19 cellular contexts compared by ENCODE assay signal in genomic region chr9:17081814-17082213, GRCh38. TPM values are rescaled to one million over a fixed set of nuclear protein-coding genes. Genes with fewer than 3 reads are reported as not detected.
DNase-seq lines count a peak whose midpoint lies in the region; ATAC-seq and TF ChIP-seq lines count a peak whose summit lies in the region.
"Had no signal": no experiment of that assay in that cellular context is flagged by ENCODE, and none has a peak within 500 bp of the region (broad histone marks: within the 10 kb centered on the region; RNA-seq: fewer than 3 reads in every experiment).

No MANE protein-coding gene starts in this region.

- DNase-seq in choroid plexus epithelial cell (ENCODE audit: low read depth) (peak; percentile 14), type B pancreatic cell (ENCODE audit: extremely low spot score, unreplicated experiment) (no peak), NCI-H2227 treated with DMSO at 0.1 percent for 48 hours (lab: John Stamatoyannopoulos, UW) (no peak)
- DNase-seq in activated effector memory CD4-positive, alpha-beta T cell treated with Interleukin-2 at 50 U/mL for 16 hours, result no peak
- DNase-seq: Calu3; CD8-positive, alpha-beta T cell; Karpas-422; MG63; NCI-H1048; NCI-H1436 treated with DMSO at 0.1 percent for 48 hours; NCI-H2029; NCI-H2171 treated with DMSO at 0.1 percent for 48 hours; SHP77 had no signal

- H3K9me2 ChIP-seq in Loucy (replicated peaks; ENCODE audit: low read depth, low read length), result no peaks in the 10 kb centered on the region

- no peaks in the 10 kb centered on the region for H4K20me1 ChIP-seq in Loucy (ENCODE audit: insufficient read depth, low read length, poor library complexity, severe bottlenecking)
- H4K20me1 ChIP-seq: BLaER1 treated with 17β-estradiol and CSF1 and Interleukin-3, amounts not matched to agents 10 nM and 100 nM had no signal

- ATAC-seq in HG03159 (IDR thresholded peaks at IDR 0.05; ENCODE audit: unreplicated experiment), result no peak
- ATAC-seq: CD8-positive, alpha-beta T cell; GM12878; HCT116 had no signal

- no peak overlapping the region for H3K4me3 Mint-ChIP-seq in nephron
- no peak overlapping the region for H3K4me3 Mint-ChIP-seq in type B pancreatic cell
- H3K4me3 Mint-ChIP-seq: CD8-positive, alpha-beta T cell had no signal

- no peaks in the 10 kb centered on the region for H3K36me3 Mint-ChIP-seq in nephron (ENCODE audit: low read depth)
- H3K36me3 Mint-ChIP-seq in type B pancreatic cell, result no peaks in the 10 kb centered on the region
- H3K36me3 Mint-ChIP-seq: CD8-positive, alpha-beta T cell had no signal

- H3K9me3 ChIP-seq in Loucy (ENCODE audit: insufficient read depth, low read depth, low read length), result no peaks in the 10 kb centered on the region
- H3K9me3 ChIP-seq: BLaER1 treated with 17β-estradiol and CSF1 and Interleukin-3, amounts not matched to agents 10 nM and 100 nM; MG63 had no signal

- H3K9me3 Mint-ChIP-seq in nephron (no peaks in the 10 kb centered on the region), type B pancreatic cell (no peaks in the 10 kb centered on the region)
- H3K9me3 Mint-ChIP-seq: CD8-positive, alpha-beta T cell had no signal

- no peaks in the 10 kb centered on the region for H3F3A ChIP-seq in Loucy (ENCODE audit: low read depth)

- no peaks in the 10 kb centered on the region for H3K79me2 ChIP-seq in Loucy (ENCODE audit: insufficient read depth, low read length)

- no peaks in the 10 kb centered on the region for H3K27me3 ChIP-seq in Loucy (ENCODE audit: insufficient read depth, low read length, poor library complexity, severe bottlenecking)
- H3K27me3 ChIP-seq: BLaER1 treated with 17β-estradiol and CSF1 and Interleukin-3, amounts not matched to agents 10 nM and 100 nM; MG63 had no signal

- H3K4me3 ChIP-seq in Loucy (ENCODE audit: low read length, poor library complexity, severe bottlenecking) (no peak overlapping the region), choroid plexus epithelial cell (ENCODE audit: low read depth, low read length) (no peak overlapping the region)
- H3K4me3 ChIP-seq: BLaER1 treated with 17β-estradiol and CSF1 and Interleukin-3, amounts not matched to agents 10 nM and 100 nM; GM12878; MG63 had no signal

- H3K4me1 ChIP-seq in Loucy (ENCODE audit: insufficient read depth, low read length, poor library complexity, severe bottlenecking), result no peaks in the 10 kb centered on the region

- H3K9ac ChIP-seq in Loucy (ENCODE audit: low read depth, low read length, poor library complexity, severe bottlenecking), result no peak overlapping the region
- H3K9ac ChIP-seq: BLaER1 treated with 17β-estradiol and CSF1 and Interleukin-3, amounts not matched to agents 10 nM and 100 nM had no signal

- H3K4me1 Mint-ChIP-seq in nephron (peaks cover 37% of the 10 kb centered on the region), type B pancreatic cell (ENCODE audit: unreplicated experiment) (peaks cover 18% of the 10 kb centered on the region)

- no peak overlapping the region for H3K4me2 ChIP-seq in Loucy (ENCODE audit: low read depth, low read length, poor library complexity, severe bottlenecking)
- H3K4me2 ChIP-seq: BLaER1 treated with 17β-estradiol and CSF1 and Interleukin-3, amounts not matched to agents 10 nM and 100 nM had no signal

- 0 out of 2 replicates have a peak overlapping the region, but pooled peaks have one; percentile 10 for H2AFZ ChIP-seq in Loucy (ENCODE audit: low read length)

- no peaks in the 10 kb centered on the region for H3K36me3 ChIP-seq in Loucy (ENCODE audit: insufficient read depth, low read length)
- H3K36me3 ChIP-seq: BLaER1 treated with 17β-estradiol and CSF1 and Interleukin-3, amounts not matched to agents 10 nM and 100 nM; MG63 had no signal

- H3K27me3 Mint-ChIP-seq in nephron (ENCODE audit: low read depth), result peaks cover 3% of the 10 kb centered on the region
- H3K27me3 Mint-ChIP-seq in type B pancreatic cell, result no peaks in the 10 kb centered on the region

- no peak for TF ChIP-seq CTCF in Loucy (conservative IDR thresholded peaks at IDR 0.05; ENCODE audit: low read length)
- TF ChIP-seq CTCF in choroid plexus epithelial cell (conservative IDR thresholded peaks at IDR 0.05; ENCODE audit: low read depth, low read length), result no peak
- no peak for TF ChIP-seq CTCF in nephron (IDR thresholded peaks at IDR 0.05; ENCODE audit: unreplicated experiment in 3 of 3)
- no peak for TF ChIP-seq CTCF in type B pancreatic cell (conservative IDR thresholded peaks at IDR 0.05)

- H3K27ac Mint-ChIP-seq in nephron, result peak overlapping the region; percentile 83 to 96 (median 91)
- peak overlapping the region; percentile 9 for H3K27ac Mint-ChIP-seq in type B pancreatic cell
- H3K27ac Mint-ChIP-seq: CD8-positive, alpha-beta T cell had no signal

RNA-seq across cellular contexts. Expression of gene CNTLN, which starts 53.0 kb away (rescaled TPM):
- total RNA-seq in type B pancreatic cell (ENCODE audit: low replicate concordance), result 2.2 and 14.1 TPM in 2 replicates
- total RNA-seq: CD8-positive, alpha-beta T cell had no signal
